In the genomic region with DNA sequence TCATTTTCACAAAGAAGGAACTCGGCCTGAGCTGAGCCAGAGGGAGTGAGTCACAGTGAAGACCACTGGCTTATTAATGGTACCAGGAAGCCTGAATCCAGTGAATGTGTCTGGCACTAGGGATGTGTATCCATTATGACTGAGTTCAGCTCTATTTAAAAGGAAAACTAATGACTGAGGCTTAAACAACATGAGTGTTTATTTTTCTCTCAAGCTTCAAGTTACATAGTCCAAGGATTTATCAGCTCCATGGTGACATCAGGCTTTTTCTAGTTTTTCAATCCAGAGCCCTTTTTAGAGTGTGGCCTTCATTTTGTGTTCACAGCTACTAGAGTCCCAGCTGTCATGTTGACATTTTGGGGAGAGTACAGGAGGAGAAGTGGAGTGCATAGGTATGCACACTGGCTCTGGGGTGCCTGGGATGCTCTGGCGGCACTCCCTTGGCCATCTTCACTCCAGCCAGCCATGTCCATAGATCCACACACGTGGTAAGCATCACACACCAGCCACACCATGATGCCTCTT, we compare ENCODE assay signal across 17 cellular contexts.
"Had no signal": no experiment of that assay in that cellular context is flagged by ENCODE, and none has a peak within 500 bp of the region (broad histone marks: within the 10 kb centered on the region; RNA-seq: fewer than 3 reads in every experiment).

No MANE protein-coding gene starts in this region.

- ATAC-seq: activated CD8-positive, alpha-beta T cell treated with anti-CD3 and anti-CD28 coated beads for 36 hours; activated T-cell treated with anti-CD3 and anti-CD28 coated beads, Interleukin-2, amount 50 U/mL, for 4 hours; left lobe of liver; stimulated activated effector memory CD8-positive, alpha-beta T cell treated with anti-CD3 and anti-CD28 coated beads, Interleukin-12 subunit alpha, Interleukin-12 subunit beta, amount 100 ng/mL, for 72 hours had no signal

- H3K27ac ChIP-seq: neural progenitor cell, ovary, sigmoid colon, thyroid gland, uterus had no signal

- DNase-seq: activated B cell treated with CpG ODN at 0.5 μM for 24 hours; activated CD4-positive, alpha-beta T cell treated with anti-CD3 and anti-CD28 coated beads for 48 hours; activated CD8-positive, alpha-beta T cell treated with anti-CD3 and anti-CD28 coated beads for 36 hours; activated effector memory CD4-positive, alpha-beta T cell treated with Interleukin-2 at 50 U/mL for 16 hours; activated naive CD4-positive, alpha-beta T cell treated with anti-CD3 and anti-CD28 coated beads, Interleukin-2, amount 50 U/mL, for 16 hours; activated T-cell treated with anti-CD3 and anti-CD28 coated beads, Interleukin-2, amount 50 U/mL, for 4 hours; islet precursor cell; naive B cell; ovary; sigmoid colon; stimulated activated CD4-positive, alpha-beta T cell treated with anti-CD3 and anti-CD28 coated beads, Interleukin-12 subunit alpha, Interleukin-12 subunit beta, amount 100 ng/mL, for 4 hours; thyroid gland; uterus had no signal

- H3K4me1 ChIP-seq: neural progenitor cell, sigmoid colon, thyroid gland, uterus had no signal

- FAIRE-seq: astrocyte had no signal

- H3K36me3 ChIP-seq: neural progenitor cell, ovary, sigmoid colon, thyroid gland, uterus had no signal

- H3K9me3 ChIP-seq: ovary, sigmoid colon, thyroid gland, uterus had no signal

- H3K4me3 ChIP-seq: neural progenitor cell, ovary, sigmoid colon, thyroid gland, uterus had no signal

- H3K27me3 ChIP-seq: neural progenitor cell, ovary, sigmoid colon, thyroid gland, uterus had no signal
